In the genomic region with DNA sequence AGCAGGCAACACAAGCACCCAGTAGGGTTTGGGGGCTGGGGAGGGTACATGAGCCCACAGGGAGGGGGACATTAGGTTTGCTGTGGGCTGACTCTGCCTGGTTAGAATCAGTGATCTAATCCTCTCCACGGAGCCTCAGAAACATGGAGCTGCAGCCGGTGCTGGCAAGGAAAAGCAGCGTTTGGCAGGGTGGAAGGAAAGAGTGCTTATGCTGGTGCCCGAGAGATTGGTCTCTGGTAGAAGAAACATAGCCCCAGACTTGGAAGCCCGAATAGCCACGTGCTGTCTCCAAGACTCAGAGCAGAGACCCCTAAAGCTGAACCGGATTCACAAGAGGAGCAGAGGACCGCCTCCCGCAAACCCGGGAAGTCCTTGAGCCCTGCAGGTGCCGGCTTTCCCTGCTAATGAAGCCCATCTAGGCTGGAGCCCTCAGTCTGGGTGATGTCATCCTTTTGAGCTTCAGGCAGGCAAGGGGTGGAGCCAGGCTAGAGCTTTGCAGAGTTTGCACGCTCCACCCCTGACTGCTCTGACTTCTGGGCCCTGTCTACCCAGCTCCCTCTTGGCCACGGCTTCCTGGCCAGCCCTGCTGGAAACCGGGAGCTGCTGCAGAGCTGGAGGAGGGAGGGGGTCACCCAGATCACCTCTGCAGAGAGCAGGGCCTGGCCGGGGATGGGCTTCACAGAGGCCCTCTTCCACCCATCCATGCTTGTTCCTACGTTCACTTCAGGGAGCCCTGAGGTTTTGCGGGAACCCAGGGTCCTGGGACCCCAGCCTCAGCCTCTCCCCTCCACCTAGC, we compare ENCODE assay signal across 9 cellular contexts. TPM values are rescaled to one million over a fixed set of nuclear protein-coding genes. Genes with fewer than 3 reads are reported as not detected.
DNase-seq lines count a peak whose midpoint lies in the region; ATAC-seq and TF ChIP-seq lines count a peak whose summit lies in the region.
"Had no signal": no experiment of that assay in that cellular context is flagged by ENCODE, and none has a peak within 500 bp of the region (broad histone marks: within the 10 kb centered on the region; RNA-seq: fewer than 3 reads in every experiment).

No MANE protein-coding gene starts in this region.

- H3K4me3 Mint-ChIP-seq in activated CD8-positive, alpha-beta T cell treated with anti-CD3 and anti-CD28 coated beads for 36 hours = peak overlapping the region; percentile 50

- peaks cover 3% of the 10 kb centered on the region for H3K36me3 Mint-ChIP-seq in activated CD8-positive, alpha-beta T cell treated with anti-CD3 and anti-CD28 coated beads for 36 hours (ENCODE audit: low read depth)

- H3K9me3 ChIP-seq in effector memory CD4-positive, alpha-beta T cell (ENCODE audit: control insufficient read depth, low read length) = no peaks in the 10 kb centered on the region
- H3K9me3 ChIP-seq: neutrophil had no signal

- peak; percentile 96 for DNase-seq in NCI-H446 treated with DMSO at 0.1 percent for 48 hours (lab: John Stamatoyannopoulos, UW)
- DNase-seq in activated CD8-positive, alpha-beta T cell treated with anti-CD3 and anti-CD28 coated beads for 36 hours = peak; percentile 87
- peak in 2 of 3 donors; percentile 22 to 29 for DNase-seq in effector memory CD4-positive, alpha-beta T cell
- peak; percentile 78 to 93 for DNase-seq in lower leg skin (ENCODE audit: low spot score in 2 of 2)
- DNase-seq in stimulated activated CD4-positive, alpha-beta T cell treated with anti-CD3 and anti-CD28 coated beads, Interleukin-4, amount 100 ng/mL, for 1 hour = peak; percentile 65
- no peak for DNase-seq in GOT3 (lab: John Stamatoyannopoulos, UW)

- no peaks in the 10 kb centered on the region for H3K27me3 ChIP-seq in effector memory CD4-positive, alpha-beta T cell (replicated peaks; ENCODE audit: control insufficient read depth, insufficient read depth, low read length, poor library complexity, severe bottlenecking)

- H3K36me3 ChIP-seq in effector memory CD4-positive, alpha-beta T cell (ENCODE audit: control insufficient read depth, insufficient read depth, low read length) = no peaks in the 10 kb centered on the region
- H3K36me3 ChIP-seq: neutrophil had no signal

- H3K4me1 Mint-ChIP-seq in activated CD8-positive, alpha-beta T cell treated with anti-CD3 and anti-CD28 coated beads for 36 hours (ENCODE audit: low read depth) = peaks cover 60% of the 10 kb centered on the region

- CTCF ChIA-PET in activated CD8-positive, alpha-beta T cell treated with anti-CD3 and anti-CD28 coated beads for 36 hours (lab: Charles Lee) = interaction anchor here (0.9 to 2.0 kb wide), 7 partner anchors 10 to 106 kb away, joined by 3 to 17 read pairs (median 4); no protein-coding TSS in a partner anchor

- ATAC-seq in GM18520 (IDR thresholded peaks at IDR 0.05; ENCODE audit: unreplicated experiment) (peak; percentile 41), HG03175 (IDR thresholded peaks at IDR 0.05; ENCODE audit: unreplicated experiment) (peak; percentile 54)
- peak; percentile 90 for ATAC-seq in activated CD8-positive, alpha-beta T cell treated with anti-CD3 and anti-CD28 coated beads for 36 hours

- no peaks in the 10 kb centered on the region for H3K9me3 Mint-ChIP-seq in activated CD8-positive, alpha-beta T cell treated with anti-CD3 and anti-CD28 coated beads for 36 hours

- H3K27me3 Mint-ChIP-seq in activated CD8-positive, alpha-beta T cell treated with anti-CD3 and anti-CD28 coated beads for 36 hours = no peaks in the 10 kb centered on the region

- intact Hi-C loops in activated CD8-positive, alpha-beta T cell treated with anti-CD3 and anti-CD28 coated beads for 36 hours (cut with micrococcal nuclease) = loop anchor here (5.0 kb wide), 2 partner anchors 67 to 87 kb away; no protein-coding TSS in a partner anchor
- intact Hi-C loops in lower leg skin (cut with DNase I; ENCODE audit: low total_unique reads) = no loop called here

- H3K27ac Mint-ChIP-seq in activated CD8-positive, alpha-beta T cell treated with anti-CD3 and anti-CD28 coated beads for 36 hours = peak overlapping the region; percentile 69

- no peak overlapping the region for H3K4me3 ChIP-seq in effector memory CD4-positive, alpha-beta T cell (ENCODE audit: insufficient read depth, low read depth, low read length, poor library complexity, severe bottlenecking)
- H3K4me3 ChIP-seq in lower leg skin (ENCODE audit: low read depth, poor library complexity, severe bottlenecking) = no peak overlapping the region

- H3K4me1 ChIP-seq in effector memory CD4-positive, alpha-beta T cell (ENCODE audit: control insufficient read depth, insufficient read depth, low read length, poor library complexity, severe bottlenecking) = peaks cover 23% of the 10 kb centered on the region

- H3K27ac ChIP-seq in effector memory CD4-positive, alpha-beta T cell (ENCODE audit: insufficient read depth, low read length, poor library complexity, severe bottlenecking) = peak overlapping the region; percentile 27
- H3K27ac ChIP-seq: neutrophil had no signal

- 8 to 11% methylated on average over 17 of the region's 17 CpGs for WGBS in lower leg skin, 2 donors

- no peak for TF ChIP-seq POLR2A in lower leg skin (IDR thresholded peaks at IDR 0.05)

- POLR2A ChIA-PET in activated CD8-positive, alpha-beta T cell treated with anti-CD3 and anti-CD28 coated beads for 36 hours (lab: Charles Lee) = interaction anchor here (0.7 to 3.0 kb wide), 7 partner anchors 11 to 190 kb away, joined by 3 to 13 read pairs (median 4); a partner anchor contains a TSS

- no peak for TF ChIP-seq CTCF in activated CD8-positive, alpha-beta T cell treated with anti-CD3 and anti-CD28 coated beads for 36 hours (IDR thresholded peaks at IDR 0.05)
- TF ChIP-seq CTCF in lower leg skin (IDR thresholded peaks at IDR 0.05) = no peak

RNA-seq across cellular contexts. Expression of a gene that starts 35.0 kb away (rescaled TPM):
- 10 to 100 TPM; 24.9 to 26.8 TPM for total RNA-seq in activated CD8-positive, alpha-beta T cell treated with anti-CD3 and anti-CD28 coated beads for 36 hours
- total RNA-seq in lower leg skin = 10 to 100 TPM; 12.8 to 22.4 (median 15.1) TPM
